34 cellular contexts compared by ENCODE assay signal in genomic region chr5:2432070-2432920, GRCh38.
"Had no signal": no experiment of that assay in that cellular context is flagged by ENCODE, and none has a peak within 500 bp of the region (broad histone marks: within the 10 kb centered on the region; RNA-seq: fewer than 3 reads in every experiment).

No MANE protein-coding gene starts in this region.

- H3K36me3 Mint-ChIP-seq: activated CD8-positive, alpha-beta memory T cell treated with anti-CD3 and anti-CD28 coated beads, Interleukin-2, amount 10 ng/mL, durations not matched to agents 7 days and 5 days; activated naive CD4-positive, alpha-beta T cell treated with anti-CD3 and anti-CD28 coated beads, Interleukin-2, amount 10 ng/mL, durations not matched to agents 7 days and 5 days; brain had no signal

- H2AFZ ChIP-seq: PC-9 had no signal

- H3K27ac ChIP-seq: PC-9, WERI-Rb-1 had no signal

- H3K4me3 Mint-ChIP-seq: activated CD4-positive, alpha-beta memory T cell treated with anti-CD3 and anti-CD28 coated beads, Interleukin-2, amount 10 ng/mL, durations not matched to agents 7 days and 5 days; activated CD8-positive, alpha-beta memory T cell treated with anti-CD3 and anti-CD28 coated beads, Interleukin-2, amount 10 ng/mL, durations not matched to agents 7 days and 5 days; activated naive CD4-positive, alpha-beta T cell treated with anti-CD3 and anti-CD28 coated beads, Interleukin-2, amount 10 ng/mL, durations not matched to agents 7 days and 5 days; activated naive CD8-positive, alpha-beta T cell; activated naive CD8-positive, alpha-beta T cell treated with anti-CD3 and anti-CD28 coated beads, Interleukin-2, amount 50 U/mL, for 24 hours had no signal

- H3K4me3 ChIP-seq: PC-9 had no signal

- H3K36me3 ChIP-seq: WERI-Rb-1 had no signal

- H3K27ac Mint-ChIP-seq: activated CD4-positive, alpha-beta memory T cell treated with anti-CD3 and anti-CD28 coated beads, Interleukin-2, amount 10 ng/mL, durations not matched to agents 7 days and 5 days; activated CD8-positive, alpha-beta memory T cell treated with anti-CD3 and anti-CD28 coated beads, Interleukin-2, amount 10 ng/mL, durations not matched to agents 7 days and 5 days; activated naive CD4-positive, alpha-beta T cell treated with anti-CD3 and anti-CD28 coated beads, Interleukin-2, amount 10 ng/mL, durations not matched to agents 7 days and 5 days; activated naive CD8-positive, alpha-beta T cell; activated naive CD8-positive, alpha-beta T cell treated with anti-CD3 and anti-CD28 coated beads, Interleukin-2, amount 50 U/mL, for 24 hours had no signal

- FAIRE-seq: bronchial epithelial cell, RCC 7860 had no signal

- ATAC-seq: activated CD8-positive, alpha-beta memory T cell treated with anti-CD3 and anti-CD28 coated beads, Interleukin-2, amount 10 ng/mL, durations not matched to agents 7 days and 5 days; activated naive CD8-positive, alpha-beta T cell treated with anti-CD3 and anti-CD28 coated beads, Interleukin-2, amount 50 U/mL, for 24 hours had no signal

- H3K9me3 Mint-ChIP-seq: activated naive CD8-positive, alpha-beta T cell treated with anti-CD3 and anti-CD28 coated beads, Interleukin-2, amount 50 U/mL, for 24 hours had no signal

- DNase-seq: activated CD4-positive, alpha-beta memory T cell treated with anti-CD3 and anti-CD28 coated beads, Interleukin-2, amount 10 ng/mL, durations not matched to agents 7 days and 5 days; activated CD4-positive, alpha-beta T cell treated with anti-CD3 and anti-CD28 coated beads for 1 hour; activated CD4-positive, alpha-beta T cell treated with anti-CD3 and anti-CD28 coated beads for 48 hours; activated CD4-positive, CD25-positive, alpha-beta regulatory T cell; activated CD8-positive, alpha-beta memory T cell treated with anti-CD3 and anti-CD28 coated beads for 24 hours; activated CD8-positive, alpha-beta memory T cell treated with anti-CD3 and anti-CD28 coated beads, Interleukin-2, amount 10 ng/mL, durations not matched to agents 7 days and 5 days; activated CD8-positive, alpha-beta memory T cell treated with anti-CD3 and anti-CD28 coated beads, Interleukin-2, amount 50 U/mL, for 48 hours; activated effector memory CD4-positive, alpha-beta T cell treated with Interleukin-2 at 50 U/mL for 16 hours; activated naive CD4-positive, alpha-beta T cell treated with anti-CD3 and anti-CD28 coated beads, Interleukin-2, amount 10 ng/mL, durations not matched to agents 7 days and 5 days; activated naive CD8-positive, alpha-beta T cell treated with anti-CD3 and anti-CD28 coated beads, Interleukin-2, amount 50 U/mL, for 24 hours; activated T-cell treated with anti-CD3 and anti-CD28 coated beads, Interleukin-2, amount 50 U/mL, for 48 hours; anterior cingulate cortex; MM.1S; MV-4-11; NCI-H1092; NCI-H1436 treated with DMSO at 0.1 percent for 48 hours; NCI-H1694 treated with DMSO at 0.1 percent for 48 hours; NCI-H2029 treated with DMSO at 0.1 percent for 48 hours; NCI-H2107; NCI-H2171; NCI-H510A; NCI-H526; NCI-H748 treated with DMSO at 0.1 percent for 48 hours; PC-9; Right ventricle myocardium superior; SW 1271; T-helper 1 cell; T-helper 2 cell; T-helper 9 cell; WERI-Rb-1 had no signal

- H3K4me1 Mint-ChIP-seq: activated CD4-positive, alpha-beta memory T cell treated with anti-CD3 and anti-CD28 coated beads, Interleukin-2, amount 10 ng/mL, durations not matched to agents 7 days and 5 days; activated CD8-positive, alpha-beta memory T cell treated with anti-CD3 and anti-CD28 coated beads, Interleukin-2, amount 10 ng/mL, durations not matched to agents 7 days and 5 days; activated naive CD4-positive, alpha-beta T cell treated with anti-CD3 and anti-CD28 coated beads, Interleukin-2, amount 10 ng/mL, durations not matched to agents 7 days and 5 days; activated naive CD8-positive, alpha-beta T cell treated with anti-CD3 and anti-CD28 coated beads, Interleukin-2, amount 50 U/mL, for 24 hours had no signal

- H3K27me3 Mint-ChIP-seq: activated CD4-positive, alpha-beta memory T cell treated with anti-CD3 and anti-CD28 coated beads, Interleukin-2, amount 10 ng/mL, durations not matched to agents 7 days and 5 days; activated CD8-positive, alpha-beta memory T cell treated with anti-CD3 and anti-CD28 coated beads, Interleukin-2, amount 10 ng/mL, durations not matched to agents 7 days and 5 days; activated naive CD4-positive, alpha-beta T cell treated with anti-CD3 and anti-CD28 coated beads, Interleukin-2, amount 10 ng/mL, durations not matched to agents 7 days and 5 days; activated naive CD8-positive, alpha-beta T cell treated with anti-CD3 and anti-CD28 coated beads, Interleukin-2, amount 50 U/mL, for 24 hours had no signal

- H3K4me2 ChIP-seq: PC-9 had no signal
